Comparison of ENCODE assay signal across 1 cellular context in genomic region chr2:179580378-179581146, GRCh38.
TF ChIP-seq lines count a peak whose summit lies in the region.

No MANE protein-coding gene starts in this region.

TF ChIP-seq in HepG2, 621 proteins besides CTCF, POLR2A, EP300 and RAD21 (continued from another document):
- TF ChIP-seq MNT (IDR thresholded peaks at IDR 0.05): no peak
- no peak for TF ChIP-seq ZNF737 (CRISPR knock-in tag; IDR thresholded peaks at IDR 0.05; ENCODE audit: borderline replicate concordance)
- TF ChIP-seq PRDM15 (CRISPR knock-in tag; IDR thresholded peaks at IDR 0.05): no peak; the same call in 1 of the 2 replicates
- TF ChIP-seq ZMYM2 (CRISPR knock-in tag; IDR thresholded peaks at IDR 0.05): no peak
- TF ChIP-seq SUZ12 (IDR thresholded peaks at IDR 0.05; ENCODE audit: low read depth, low read length): no peak
- TF ChIP-seq ADNP (CRISPR knock-in tag; IDR thresholded peaks at IDR 0.05): no peak
- no peak for TF ChIP-seq AGO2 (optimal IDR thresholded peaks at IDR 0.05; ENCODE audit: low read depth, low read length)
- TF ChIP-seq ZNF264 (CRISPR knock-in tag; IDR thresholded peaks at IDR 0.05): peak; percentile 48; the same call in 1 of the 2 replicates
- TF ChIP-seq DPF2 (CRISPR knock-in tag; IDR thresholded peaks at IDR 0.05; ENCODE audit: borderline replicate concordance, low read depth): no peak
- no peak for TF ChIP-seq ZBTB3 (CRISPR knock-in tag; IDR thresholded peaks at IDR 0.05; ENCODE audit: borderline replicate concordance, low read depth)
- TF ChIP-seq DBP (CRISPR knock-in tag; IDR thresholded peaks at IDR 0.05; ENCODE audit: not compliant biosample characterization): peak; percentile 70
- TF ChIP-seq AKNA (CRISPR knock-in tag; IDR thresholded peaks at IDR 0.05; ENCODE audit: borderline replicate concordance): no peak
- no peak for TF ChIP-seq CBFB (CRISPR knock-in tag; IDR thresholded peaks at IDR 0.05)
- TF ChIP-seq ZNF639 (CRISPR knock-in tag; conservative IDR thresholded peaks at IDR 0.05): no peak
- no peak for TF ChIP-seq KDM1A (CRISPR knock-in tag; IDR thresholded peaks at IDR 0.05)
- no peak for TF ChIP-seq GMEB1 (CRISPR knock-in tag; IDR thresholded peaks at IDR 0.05; ENCODE audit: borderline replicate concordance)
- no peak for TF ChIP-seq EEA1 (CRISPR knock-in tag; IDR thresholded peaks at IDR 0.05; ENCODE audit: borderline replicate concordance)
- no peak; the same call in 1 of the 2 replicates for TF ChIP-seq RXRA (CRISPR knock-in tag; IDR thresholded peaks at IDR 0.05)
- TF ChIP-seq PRMT3 (CRISPR knock-in tag; IDR thresholded peaks at IDR 0.05; ENCODE audit: borderline replicate concordance, low read depth): no peak
- TF ChIP-seq SAFB2 (CRISPR knock-in tag; IDR thresholded peaks at IDR 0.05; ENCODE audit: borderline replicate concordance, low read depth): no peak
- TF ChIP-seq ZNF879 (CRISPR knock-in tag; IDR thresholded peaks at IDR 0.05): no peak
- TF ChIP-seq MTF2 (CRISPR knock-in tag; IDR thresholded peaks at IDR 0.05; ENCODE audit: borderline replicate concordance): no peak
- no peak for TF ChIP-seq ZNF850 (CRISPR knock-in tag; conservative IDR thresholded peaks at IDR 0.05)
- TF ChIP-seq NFAT5 (CRISPR knock-in tag; IDR thresholded peaks at IDR 0.05): no peak
- no peak for TF ChIP-seq MIER2 (CRISPR knock-in tag; IDR thresholded peaks at IDR 0.05)
- no peak for TF ChIP-seq FUBP1 (CRISPR knock-in tag; IDR thresholded peaks at IDR 0.05; ENCODE audit: borderline replicate concordance)
TF ChIP-seq in HepG2: peak in this region for 103.
